In genomic region chr17:16215965-16216316, GRCh38 we compare ENCODE assay signal across 8 cellular contexts. TPM values are rescaled to one million over a fixed set of nuclear protein-coding genes. Genes with fewer than 3 reads are reported as not detected.
DNase-seq lines count a peak whose midpoint lies in the region; ATAC-seq and TF ChIP-seq lines count a peak whose summit lies in the region.

No MANE protein-coding gene starts in this region.

- H3K27ac ChIP-seq in psoas muscle: peak overlapping the region; percentile 98

- intact Hi-C loops in left ventricle myocardium superior (cut with micrococcal nuclease) (no loop called here), psoas muscle (cut with DNase I) (no loop called here)

- peak overlapping the region; percentile 98 for H3K4me3 Mint-ChIP-seq in activated naive CD8-positive, alpha-beta T cell

- peak overlapping the region; percentile 87 for H3K27ac Mint-ChIP-seq in activated naive CD8-positive, alpha-beta T cell

- H3K36me3 Mint-ChIP-seq in activated naive CD8-positive, alpha-beta T cell: peaks cover 3% of the 10 kb centered on the region

- H3K9me3 Mint-ChIP-seq in activated naive CD8-positive, alpha-beta T cell (ENCODE audit: low read depth): no peaks in the 10 kb centered on the region

- no peaks in the 10 kb centered on the region for H3K9me3 ChIP-seq in psoas muscle

- H3K36me3 ChIP-seq in psoas muscle (ENCODE audit: insufficient read depth in 1 of 2, low read depth in 1 of 2): no peaks in the 10 kb centered on the region

- H3K4me3 ChIP-seq in LNCaP clone FGC (ENCODE audit: low read depth, low read length) (peak overlapping the region; percentile 89), psoas muscle (peak overlapping the region; percentile 99)

- ATAC-seq in left ventricle myocardium superior (peak; percentile 10), psoas muscle (peak; percentile 36 to 52 (median 45))

- H3K4me1 ChIP-seq in psoas muscle: peaks cover 41% of the 10 kb centered on the region

- DNase-seq in NCI-H1092 treated with DMSO at 0.1 percent for 48 hours (lab: John Stamatoyannopoulos, UW) (peak; percentile 20), NCI-H1092 (lab: John Stamatoyannopoulos, UW) (no peak), LNCaP clone FGC (ENCODE audit: low read depth) (no peak), left ventricle myocardium superior (no peak), psoas muscle (no peak), epidermal melanocyte (ENCODE audit: insufficient read length, low spot score) (no peak), DMS79 (lab: John Stamatoyannopoulos, UW) (no peak)

- no peaks in the 10 kb centered on the region for H3K27me3 Mint-ChIP-seq in activated naive CD8-positive, alpha-beta T cell

- peaks cover 47% of the 10 kb centered on the region for H3K4me1 Mint-ChIP-seq in activated naive CD8-positive, alpha-beta T cell (ENCODE audit: low read depth)

- WGBS in psoas muscle, 3 donors: 7 to 9% (median 8%) methylated on average over 22 of the region's 22 CpGs

- H3K27me3 ChIP-seq in psoas muscle (ENCODE audit: insufficient read depth in 3 of 3, low read length in 2 of 3): no peaks in the 10 kb centered on the region

- TF ChIP-seq CTCF in LNCaP clone FGC (IDR thresholded peaks at IDR 0.05; ENCODE audit: control insufficient read depth, extremely low read depth, insufficient read depth) (no peak), psoas muscle (IDR thresholded peaks at IDR 0.05) (no peak)

RNA-seq across cellular contexts. Expression of gene NCOR1, which starts 0.6 kb away (rescaled TPM):
- total RNA-seq in left ventricle myocardium superior (62.5 TPM), psoas muscle (100 to 1,000 TPM in 1 of 4 donors, 10 to 100 TPM in 3; 78.8 to 102 (median 81.5) TPM)
- polyA plus RNA-seq in psoas muscle: 10 to 100 TPM; 22.8 to 47.1 (median 29.4) TPM

RNA-seq across cellular contexts. Expression of gene PIGL, which starts 1.1 kb away (rescaled TPM):
- total RNA-seq in left ventricle myocardium superior (6.3 TPM), psoas muscle (10 to 100 TPM in 1 of 4 donors, 1 to 10 TPM in 3; 6.7 to 13.2 (median 7.7) TPM)
- 10 to 100 TPM in 1 of 3 donors, 1 to 10 TPM in 2; 3.8 to 13.0 (median 8.3) TPM for polyA plus RNA-seq in psoas muscle
